ENCODE assay signal across 8 cellular contexts in genomic region chr3:116140100-116140689, GRCh38.
A peak's percentile ranks its signal among the peaks of the same experiment; 100 is the strongest.
DNase-seq lines count a peak whose midpoint lies in the region; ATAC-seq and TF ChIP-seq lines count a peak whose summit lies in the region.

No MANE protein-coding gene starts in this region.

- no peak overlapping the region for H3K9ac ChIP-seq in HCT116 (ENCODE audit: low read length)
- H3K9ac ChIP-seq in mesendoderm (ENCODE audit: low read length), result no peak overlapping the region

- H3K36me3 ChIP-seq in HCT116 (ENCODE audit: control insufficient read depth in 1 of 2, insufficient read depth in 2 of 2, low read length in 2 of 2), result no peaks in the 10 kb centered on the region
- no peaks in the 10 kb centered on the region for H3K36me3 ChIP-seq in mesendoderm (ENCODE audit: control insufficient read depth, insufficient read depth, low read length)

- H4K5ac ChIP-seq in mesendoderm (ENCODE audit: low read length), result no peak overlapping the region

- no peaks in the 10 kb centered on the region for H3K79me1 ChIP-seq in mesendoderm (ENCODE audit: low read length)

- no peak overlapping the region for H3K18ac ChIP-seq in mesendoderm (ENCODE audit: low read length)

- H3K9me3 ChIP-seq in HCT116 (ENCODE audit: control insufficient read depth in 1 of 2, insufficient read depth in 1 of 2, low read depth in 1 of 2, low read length in 2 of 2), result no peaks in the 10 kb centered on the region

- H3K27me3 ChIP-seq in HCT116 (ENCODE audit: insufficient read depth, low read length) (no peaks in the 10 kb centered on the region), mesendoderm (ENCODE audit: insufficient read depth, low read length, poor library complexity) (no peaks in the 10 kb centered on the region)

- H3K27ac ChIP-seq in HCT116 (ENCODE audit: low read depth, low read length) (no peak overlapping the region), mesendoderm (ENCODE audit: low read depth, low read length) (no peak overlapping the region)

- WGBS in mesendoderm (ENCODE audit: extremely low coverage, insufficient coverage, low lambda C conversion rate), result no CpG with 5 or more reads among the region's 5 CpGs

- peak overlapping the region; percentile 14 for H2AFZ ChIP-seq in HCT116 (ENCODE audit: low read depth, low read length, poor library complexity, severe bottlenecking)

- H3K4me2 ChIP-seq in HCT116 (ENCODE audit: low read length) (no peak overlapping the region), mesendoderm (ENCODE audit: low read length) (no peak overlapping the region)

- H3K79me2 ChIP-seq in HCT116 (ENCODE audit: insufficient read depth, low read length) (no peaks in the 10 kb centered on the region), mesendoderm (ENCODE audit: control insufficient read depth, insufficient read depth, low read length) (no peaks in the 10 kb centered on the region)

- no TSS peak for BruUV-seq in HCT116 (replicated peaks; lab: Mats Ljungman, UMichigan)
- BruUV-seq in MCF 10A (replicated peaks; lab: Mats Ljungman, UMichigan), result no TSS peak

- no peak overlapping the region for H4K8ac ChIP-seq in mesendoderm (ENCODE audit: low read depth, low read length)

- no peaks in the 10 kb centered on the region for H3K36me3 Mint-ChIP-seq in MCF 10A (ENCODE audit: insufficient read depth, unreplicated experiment)
- no peaks in the 10 kb centered on the region for H3K36me3 Mint-ChIP-seq in activated CD4-positive, alpha-beta memory T cell treated with anti-CD3 and anti-CD28 coated beads for 36 hours

- POLR2A ChIA-PET in HCT116 (lab: Charles Lee) (no interaction called here), MCF 10A (lab: Yijun Ruan, JAX) (no interaction called here)
- POLR2A ChIA-PET in activated CD4-positive, alpha-beta memory T cell treated with anti-CD3 and anti-CD28 coated beads for 36 hours (lab: Charles Lee), result no interaction called here

- no peak overlapping the region for H3K27ac Mint-ChIP-seq in MCF 10A (ENCODE audit: low read depth, unreplicated experiment)
- H3K27ac Mint-ChIP-seq in activated CD4-positive, alpha-beta memory T cell treated with anti-CD3 and anti-CD28 coated beads for 36 hours, result no peak overlapping the region

- no peak overlapping the region for H3K23ac ChIP-seq in mesendoderm (ENCODE audit: low read length)

- H3K4me1 Mint-ChIP-seq in MCF 10A (ENCODE audit: insufficient read depth, unreplicated experiment), result no peaks in the 10 kb centered on the region
- no peaks in the 10 kb centered on the region for H3K4me1 Mint-ChIP-seq in activated CD4-positive, alpha-beta memory T cell treated with anti-CD3 and anti-CD28 coated beads for 36 hours (ENCODE audit: low read depth)

- DNase-seq in DMS153 treated with DMSO at 0.1 percent for 48 hours (lab: John Stamatoyannopoulos, UW; ENCODE audit: unreplicated experiment) (peak; percentile 59), HCT116 (ENCODE audit: low read depth, low spot score) (peak; percentile 12), NCI-H2171 treated with DMSO at 0.1 percent for 48 hours (lab: John Stamatoyannopoulos, UW) (peak; percentile 81), MCF 10A (ENCODE audit: unreplicated experiment) (peak; percentile 41), mesendoderm (peak; percentile 11), T-helper 2 cell (no peak)
- no peak for DNase-seq in activated naive CD4-positive, alpha-beta T cell treated with anti-CD3 and anti-CD28 coated beads, Interleukin-2, amount 50 U/mL, for 16 hours
- DNase-seq in activated CD4-positive, alpha-beta memory T cell treated with anti-CD3 and anti-CD28 coated beads for 36 hours, result no peak

- H2BK120ac ChIP-seq in mesendoderm (ENCODE audit: low read depth, low read length), result no peak overlapping the region

- RAD21 ChIA-PET in HCT116 (lab: Charles Lee; ENCODE audit: low non-redundant PET in 1 of 2, low total read pairs in 2 of 2, uncharacterized antibody in 2 of 2, unreplicated experiment in 2 of 2), result no interaction called here

- H3K4me3 Mint-ChIP-seq in MCF 10A (ENCODE audit: unreplicated experiment), result no peak overlapping the region
- H3K4me3 Mint-ChIP-seq in activated CD4-positive, alpha-beta memory T cell treated with anti-CD3 and anti-CD28 coated beads for 36 hours, result no peak overlapping the region

- TF ChIP-seq CTCF in HCT116 (IDR thresholded peaks at IDR 0.05 in 2 of 3, conservative IDR thresholded peaks at IDR 0.05 in 1 of 3; ENCODE audit: borderline replicate concordance in 1 of 3, insufficient read depth in 1 of 3, low read depth in 2 of 3, low read length in 2 of 3) (peak; percentile 47 to 93 (median 66); a peak in 5 of 6 replicates), MCF 10A (IDR thresholded peaks at IDR 0.05; ENCODE audit: unreplicated experiment) (peak; percentile 86)

- no peaks in the 10 kb centered on the region for H3K9me3 Mint-ChIP-seq in MCF 10A (ENCODE audit: unreplicated experiment)
- H3K9me3 Mint-ChIP-seq in activated CD4-positive, alpha-beta memory T cell treated with anti-CD3 and anti-CD28 coated beads for 36 hours, result no peaks in the 10 kb centered on the region

- peak; percentile 63 for TF ChIP-seq RAD21 in HCT116 (IDR thresholded peaks at IDR 0.05; ENCODE audit: low read depth)

- no peaks in the 10 kb centered on the region for H3K9me2 ChIP-seq in HCT116 (ENCODE audit: insufficient read depth)

- H4K20me1 ChIP-seq in HCT116 (ENCODE audit: insufficient read depth), result no peaks in the 10 kb centered on the region

- CTCF ChIA-PET in HCT116 (lab: Charles Lee) (no interaction called here), MCF 10A (lab: Yijun Ruan, JAX) (interaction anchor here (0.8 kb wide), 1 partner anchor 617 kb away, joined by 3 read pairs; no protein-coding TSS in a partner anchor)
- CTCF ChIA-PET in activated CD4-positive, alpha-beta memory T cell treated with anti-CD3 and anti-CD28 coated beads for 36 hours (lab: Charles Lee), result no interaction called here

- H3K4me1 ChIP-seq in HCT116 (ENCODE audit: control insufficient read depth in 1 of 2, insufficient read depth in 2 of 2, low read length in 2 of 2) (no peaks in the 10 kb centered on the region), mesendoderm (ENCODE audit: control insufficient read depth, low read depth, low read length) (no peaks in the 10 kb centered on the region)

- TF ChIP-seq POLR2A in HCT116 (IDR thresholded peaks at IDR 0.05; ENCODE audit: borderline replicate concordance, extremely low read depth, insufficient read depth, insufficient read length), result no peak

- ATAC-seq in HCT116, result no peak

- H2BK15ac ChIP-seq in mesendoderm (replicated peaks; ENCODE audit: low read depth), result no peak overlapping the region

- no peaks in the 10 kb centered on the region for H3K27me3 Mint-ChIP-seq in MCF 10A (ENCODE audit: insufficient read depth, unreplicated experiment)
- H3K27me3 Mint-ChIP-seq in activated CD4-positive, alpha-beta memory T cell treated with anti-CD3 and anti-CD28 coated beads for 36 hours, result no peaks in the 10 kb centered on the region

- no peak overlapping the region for H3K56ac ChIP-seq in mesendoderm (ENCODE audit: low read length)

- H3K4me3 ChIP-seq in HCT116 (replicated peaks in 1 of 2; ENCODE audit: low read depth in 1 of 2, low read length in 2 of 2), result no peak overlapping the region
- no peak overlapping the region for H3K4me3 ChIP-seq in mesendoderm (ENCODE audit: low read length)

- no peak overlapping the region for H2BK5ac ChIP-seq in mesendoderm (ENCODE audit: low read length)

- no peak overlapping the region for H2AK5ac ChIP-seq in mesendoderm (ENCODE audit: low read length)

- no peak overlapping the region for H3K4ac ChIP-seq in mesendoderm (ENCODE audit: low read depth, low read length)

- intact Hi-C loops in HCT116 (cut with micrococcal nuclease), result loop anchor here (1.0 to 10.0 kb wide), 2 partner anchors 315 to 618 kb away; no protein-coding TSS in a partner anchor
- intact Hi-C loops in MCF 10A (cut with micrococcal nuclease), result loop anchor here (1.0 to 10.0 kb wide), 3 partner anchors 155 to 618 kb away; no protein-coding TSS in a partner anchor
- intact Hi-C loops in activated CD4-positive, alpha-beta memory T cell treated with anti-CD3 and anti-CD28 coated beads for 36 hours (cut with micrococcal nuclease), result loop anchor here (1.0 kb wide), 1 partner anchor 618 kb away; no protein-coding TSS in a partner anchor

TF ChIP-seq in HCT116, 20 proteins besides CTCF, POLR2A, EP300 and RAD21:
- TF ChIP-seq ATF3 (IDR thresholded peaks at IDR 0.05) (no peak), EZH2 (IDR thresholded peaks at IDR 0.05) (no peak), SRF (IDR thresholded peaks at IDR 0.05; ENCODE audit: low read depth) (no peak), ZFX (IDR thresholded peaks at IDR 0.05) (no peak), MAX (IDR thresholded peaks at IDR 0.05) (no peak), CBX3 (IDR thresholded peaks at IDR 0.05; ENCODE audit: low read depth) (no peak), REST (IDR thresholded peaks at IDR 0.05; ENCODE audit: low read depth) (no peak)

Comparison
In these comparisons a context has a peak if more than half of its experiments do, and no peak if none do; other contexts are left out.
1. DNase-seq: peak in DMS153 treated with DMSO at 0.1 percent for 48 hours (single experiment), HCT116 (single experiment), NCI-H2171 treated with DMSO at 0.1 percent for 48 hours (single experiment), MCF 10A (single experiment) and mesendoderm (single experiment); none in activated naive CD4-positive, alpha-beta T cell treated with anti-CD3 and anti-CD28 coated beads, Interleukin-2, amount 50 U/mL, for 16 hours (single experiment), T-helper 2 cell (0 of 5) and activated CD4-positive, alpha-beta memory T cell treated with anti-CD3 and anti-CD28 coated beads for 36 hours (single experiment).